In the genomic region with DNA sequence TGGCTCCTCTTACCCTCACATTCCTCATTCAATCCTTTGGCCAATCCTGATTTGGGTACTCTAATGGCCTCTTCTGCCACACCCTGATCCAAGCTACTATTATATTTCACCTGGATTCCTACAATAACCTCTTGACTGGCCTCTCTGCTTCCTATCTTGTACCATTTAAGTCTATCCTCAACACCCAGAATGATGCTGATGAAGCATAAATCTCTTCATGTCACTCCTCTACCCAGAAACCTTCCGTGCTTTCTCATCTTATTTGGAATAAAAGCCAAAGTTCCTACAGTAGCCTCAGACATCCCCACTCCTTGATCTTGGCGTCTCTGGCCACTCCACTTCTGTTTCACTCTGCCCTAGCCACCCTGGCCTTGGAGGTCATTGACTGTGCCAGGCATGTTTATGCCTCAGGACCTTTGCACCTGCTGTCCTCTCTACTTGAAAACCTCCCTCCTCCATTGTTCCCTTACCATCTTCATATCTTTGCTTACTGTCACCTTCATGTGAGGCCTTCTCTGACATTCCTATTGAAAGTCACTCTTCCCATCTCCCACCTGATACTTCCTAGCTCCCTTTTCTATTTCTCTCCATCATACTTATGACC, we compare ENCODE assay signal across 23 cellular contexts. TPM values are rescaled to one million over a fixed set of nuclear protein-coding genes. Genes with fewer than 3 reads are reported as not detected.
DNase-seq lines count a peak whose midpoint lies in the region; ATAC-seq, FAIRE-seq and TF ChIP-seq lines count a peak whose summit lies in the region.
"Had no signal": no experiment of that assay in that cellular context is flagged by ENCODE, and none has a peak within 500 bp of the region (broad histone marks: within the 10 kb centered on the region; RNA-seq: fewer than 3 reads in every experiment).

No MANE protein-coding gene starts in this region.

- H2BK12ac ChIP-seq in H1 (ENCODE audit: low read depth, low read length): no peak overlapping the region

- TF ChIP-seq RAD21 in HepG2 (CRISPR knock-in tag; IDR thresholded peaks at IDR 0.05) (no peak), K562 (CRISPR knock-in tag; conservative IDR thresholded peaks at IDR 0.05 in 1 of 2, IDR thresholded peaks at IDR 0.05 in 1 of 2) (no peak), H1 (IDR thresholded peaks at IDR 0.05 in 1 of 2, conservative IDR thresholded peaks at IDR 0.05 in 1 of 2; ENCODE audit: low read depth in 2 of 2, low read length in 2 of 2) (no peak)

- 3% methylated on average over 2 of the region's 2 CpGs for WGBS in HepG2 (ENCODE audit: low lambda C conversion rate)
- 53% methylated on average over 2 of the region's 2 CpGs for WGBS in right lobe of liver (ENCODE audit: insufficient coverage, low coverage, low lambda C conversion rate, missing lambda C conversion rate)
- 0% methylated on average over 2 of the region's 2 CpGs for WGBS in K562 (ENCODE audit: insufficient coverage, low coverage, missing lambda C conversion rate)
- WGBS in H1 (ENCODE audit: extremely low coverage in 1 of 2, insufficient coverage in 1 of 2, insufficient read length in 1 of 2, insufficient replicate concordance in 2 of 2, low coverage in 1 of 2, low lambda C conversion rate in 2 of 2, missing lambda C conversion rate in 1 of 2), 2 experiments: 94% methylated on average over 2 of the region's 2 CpGs; no CpG with 5 or more reads in 1 of the 2 experiments

- no peak overlapping the region for H2AK5ac ChIP-seq in H1 (ENCODE audit: low read depth, low read length)

- H2AFZ ChIP-seq in HepG2 (ENCODE audit: low read length): no peak overlapping the region
- no peak overlapping the region for H2AFZ ChIP-seq in K562 (ENCODE audit: low read depth, low read length)
- no peak overlapping the region for H2AFZ ChIP-seq in H1 (ENCODE audit: low read length)

- H2BK20ac ChIP-seq in H1 (ENCODE audit: low read length): no peak overlapping the region

- H4K91ac ChIP-seq in H1 (replicated peaks; ENCODE audit: insufficient read length, low read length): no peak overlapping the region

- H3K56ac ChIP-seq in H1 (replicated peaks; ENCODE audit: insufficient read length, low read depth, low read length): no peak overlapping the region

- H3K27ac ChIP-seq in HepG2 (ENCODE audit: extremely low read length, insufficient read depth, low read length) (no peak overlapping the region), right lobe of liver (no peak overlapping the region), K562 (ENCODE audit: extremely low read depth, low read depth, low read length) (no peak overlapping the region), H1 (ENCODE audit: low read depth, low read length) (no peak overlapping the region)
- H3K27ac ChIP-seq in CD4-positive, alpha-beta T cell (ENCODE audit: low read depth, low read length): no peak overlapping the region
- H3K27ac ChIP-seq: 22Rv1, BLaER1 had no signal

- H3K4me3 Mint-ChIP-seq in CD4-positive, alpha-beta T cell: no peak overlapping the region
- H3K4me3 Mint-ChIP-seq: CD14-positive monocyte; CD4-positive, CD25-positive, alpha-beta regulatory T cell; CD8-positive, alpha-beta T cell had no signal

- TF ChIP-seq POLR2A in HepG2 (IDR thresholded peaks at IDR 0.05; ENCODE audit: insufficient read depth in 1 of 2, low read depth in 2 of 2, low read length in 2 of 2) (no peak), right lobe of liver (IDR thresholded peaks at IDR 0.05) (no peak), K562 (conservative IDR thresholded peaks at IDR 0.05) (no peak), H1 (IDR thresholded peaks at IDR 0.05; ENCODE audit: control extremely low read depth in 1 of 2, low read depth in 2 of 2, low read length in 2 of 2) (no peak)

- no peak overlapping the region for H2BK15ac ChIP-seq in H1 (ENCODE audit: low read length)

- H3K27me3 ChIP-seq in HepG2 (ENCODE audit: control insufficient read depth in 1 of 2, insufficient read depth in 2 of 2, low read length in 2 of 2) (peaks cover 0 to 3% of the 10 kb centered on the region in 2 experiments; a peak in 1 of 5 replicates), right lobe of liver (no peaks in the 10 kb centered on the region), K562 (ENCODE audit: control insufficient read depth in 2 of 2, insufficient read depth in 2 of 2, low read length in 2 of 2) (peaks cover 0 to 4% of the 10 kb centered on the region in 2 experiments; a peak in 1 of 5 replicates), H1 (replicated peaks in 1 of 4; ENCODE audit: control insufficient read depth in 3 of 4, extremely low read depth in 1 of 4, insufficient read depth in 3 of 4, low read length in 3 of 4) (no peaks in the 10 kb centered on the region)
- no peaks in the 10 kb centered on the region for H3K27me3 ChIP-seq in CD4-positive, alpha-beta T cell (ENCODE audit: control insufficient read depth, insufficient read depth, low read length)
- H3K27me3 ChIP-seq: BLaER1 had no signal

- FAIRE-seq in HepG2 (lab: Jason Lieb, UNC): no peak
- no peak for FAIRE-seq in K562 (lab: Jason Lieb, UNC)
- FAIRE-seq in H1 (lab: Jason Lieb, UNC): no peak
- FAIRE-seq: D721Med, G401.6, GM12891, GM19239 had no signal

- no peaks in the 10 kb centered on the region; the same call in 1 of the 2 replicates for H3K23me2 ChIP-seq in H1 (ENCODE audit: low read depth, low read length)

- no peak overlapping the region for H3K4me2 ChIP-seq in HepG2 (ENCODE audit: low read depth, low read length)
- no peak overlapping the region for H3K4me2 ChIP-seq in K562 (ENCODE audit: insufficient read depth, low read length)
- H3K4me2 ChIP-seq in H1 (ENCODE audit: insufficient read depth in 1 of 2, low read depth in 2 of 2, low read length in 2 of 2): no peak overlapping the region
- H3K4me2 ChIP-seq: BLaER1 had no signal

- H3K27me3 Mint-ChIP-seq in CD4-positive, alpha-beta T cell: peaks cover 15% of the 10 kb centered on the region
- H3K27me3 Mint-ChIP-seq: CD4-positive, CD25-positive, alpha-beta regulatory T cell had no signal

- H2BK120ac ChIP-seq in H1 (replicated peaks; ENCODE audit: low read depth, low read length): no peak overlapping the region

- no peaks in the 10 kb centered on the region for H3K9me1 ChIP-seq in K562 (ENCODE audit: control insufficient read depth, insufficient read depth, low read length)

- no peak overlapping the region for H3K14ac ChIP-seq in H1 (ENCODE audit: insufficient read length)

- H3K79me1 ChIP-seq in H1 (ENCODE audit: low read depth, low read length): no peaks in the 10 kb centered on the region

- intact Hi-C loops in HepG2 (cut with micrococcal nuclease; ENCODE audit: unreplicated experiment): no loop called here
- intact Hi-C loops in right lobe of liver (cut with DNase I): no loop called here
- intact Hi-C loops in K562 (cut with micrococcal nuclease): no loop called here
- intact Hi-C loops in CD4-positive, alpha-beta T cell (cut with DNase I, micrococcal nuclease): no loop called here

- in situ Hi-C loops in HepG2 (cut with HindIII; ENCODE audit: extremely low pct_ligation_motif_present, low pct_unique_long_range_greater_than_20kb) (no loop called here), K562 (cut with MboI) (no loop called here)

- CTCF ChIA-PET in HepG2 (lab: Yijun Ruan, JAX; ENCODE audit: low intra/inter-chr PET ratio, low total read pairs): no interaction called here
- CTCF ChIA-PET in K562 (lab: Yijun Ruan, JAX; ENCODE audit: low intra/inter-chr PET ratio): no interaction called here
- CTCF ChIA-PET in H1 (lab: Charles Lee; ENCODE audit: partially characterized antibody): interaction anchor here (0.8 to 1.7 kb wide), 5 partner anchors 11 to 101 kb away, joined by 3 to 5 read pairs (median 3); no protein-coding TSS in a partner anchor
- CTCF ChIA-PET in CD4-positive, alpha-beta T cell (lab: Charles Lee): no interaction called here

- no peak overlapping the region for H4K5ac ChIP-seq in H1 (ENCODE audit: insufficient read length, low read depth, low read length)

- BruUV-seq in HepG2 (replicated peaks; lab: Mats Ljungman, UMichigan) (no TSS peak), K562 (replicated peaks; lab: Mats Ljungman, UMichigan) (no TSS peak)

- H3K36me3 ChIP-seq in HepG2 (replicated peaks in 1 of 2; ENCODE audit: control insufficient read depth in 1 of 2, insufficient read depth in 2 of 2, low read length in 2 of 2) (no peaks in the 10 kb centered on the region), right lobe of liver (no peaks in the 10 kb centered on the region), K562 (ENCODE audit: control insufficient read depth, insufficient read depth, low read length) (no peaks in the 10 kb centered on the region), H1 (ENCODE audit: control insufficient read depth in 2 of 4, insufficient read depth in 4 of 4, low read length in 3 of 4) (no peaks in the 10 kb centered on the region)
- H3K36me3 ChIP-seq: BE2C, BLaER1 had no signal

- H3K9me3 ChIP-seq in HepG2 (ENCODE audit: low read length) (no peaks in the 10 kb centered on the region), right lobe of liver (no peaks in the 10 kb centered on the region), K562 (replicated peaks; ENCODE audit: control insufficient read depth, insufficient read depth, low read depth, low read length) (no peaks in the 10 kb centered on the region), H1 (ENCODE audit: insufficient read depth in 2 of 2, low read depth in 1 of 2, low read length in 1 of 2) (no peaks in the 10 kb centered on the region)
- H3K9me3 ChIP-seq in CD4-positive, alpha-beta T cell (ENCODE audit: control insufficient read depth, low read length): no peaks in the 10 kb centered on the region
- H3K9me3 ChIP-seq: BE2C, Caco-2 had no signal

- H3K36me3 Mint-ChIP-seq in CD4-positive, alpha-beta T cell (ENCODE audit: low read depth): no peaks in the 10 kb centered on the region
- H3K36me3 Mint-ChIP-seq: CD14-positive monocyte; CD4-positive, CD25-positive, alpha-beta regulatory T cell; CD8-positive, alpha-beta T cell had no signal

- DNase-seq in HepG2 (ENCODE audit: low spot score) (no peak), right lobe of liver (no peak), K562 (ENCODE audit: extremely low read depth in 1 of 4, low spot score in 3 of 4) (no peak), H1 (ENCODE audit: low read depth in 1 of 2, low spot score in 2 of 2) (no peak), putamen (ENCODE audit: low spot score) (no peak), NCI-H2227 treated with DMSO at 0.1 percent for 48 hours (lab: John Stamatoyannopoulos, UW) (no peak)
- DNase-seq in CD4-positive, alpha-beta T cell: no peak
- DNase-seq: ACHN; BE2C; C1 segment of cervical spinal cord; Caco-2; Calu3; CD4-positive, CD25-positive, alpha-beta regulatory T cell; CD8-positive, alpha-beta T cell; DMS79 treated with DMSO at 0.1 percent for 48 hours; GF-D8 had no signal

- H3K23ac ChIP-seq in H1 (ENCODE audit: insufficient read length): no peak overlapping the region

- H3K18ac ChIP-seq in H1 (ENCODE audit: extremely low read depth, low read length): no peak overlapping the region

- no peak overlapping the region for H2BK5ac ChIP-seq in H1 (ENCODE audit: low read depth, low read length)

- H3K4me3 ChIP-seq in HepG2 (replicated peaks in 1 of 3; ENCODE audit: insufficient read depth in 1 of 3, low read depth in 2 of 3, low read length in 3 of 3) (no peak overlapping the region), right lobe of liver (no peak overlapping the region), K562 (no peak overlapping the region), H1 (ENCODE audit: extremely low read depth in 1 of 4, insufficient read depth in 2 of 4, low read depth in 3 of 4, low read length in 4 of 4) (no peak overlapping the region)
- H3K4me3 ChIP-seq: BLaER1 had no signal

- no peak overlapping the region for H3K4ac ChIP-seq in H1 (replicated peaks; ENCODE audit: insufficient read length, low read depth, low read length)

- no peak overlapping the region for H4K8ac ChIP-seq in H1 (ENCODE audit: extremely low read depth, insufficient read depth, low read length)

- H4K20me1 ChIP-seq in HepG2 (ENCODE audit: insufficient read depth, low read length): no peaks in the 10 kb centered on the region
- no peaks in the 10 kb centered on the region for H4K20me1 ChIP-seq in K562 (replicated peaks; ENCODE audit: control insufficient read depth, insufficient read depth, low read length)
- H4K20me1 ChIP-seq in H1 (replicated peaks in 1 of 2; ENCODE audit: control insufficient read depth in 1 of 2, insufficient read depth in 2 of 2, low read length in 2 of 2): no peaks in the 10 kb centered on the region
- H4K20me1 ChIP-seq: BLaER1 had no signal

- no peaks in the 10 kb centered on the region for H3K4me1 ChIP-seq in HepG2 (ENCODE audit: insufficient read depth, low read length)
- no peaks in the 10 kb centered on the region for H3K4me1 ChIP-seq in right lobe of liver
- H3K4me1 ChIP-seq in K562 (replicated peaks in 1 of 2; ENCODE audit: control insufficient read depth in 2 of 2, insufficient read depth in 2 of 2, low read length in 2 of 2): no peaks in the 10 kb centered on the region
- 0 out of 7 replicates have a peak, but pooled peaks cover 0 to 2% (median 0%) of the 10 kb centered on the region in 4 experiments for H3K4me1 ChIP-seq in H1 (replicated peaks in 1 of 4; ENCODE audit: control insufficient read depth in 3 of 4, insufficient read depth in 4 of 4, low read length in 3 of 4)
- H3K4me1 ChIP-seq: BE2C, BLaER1, Caco-2 had no signal

- no peaks in the 10 kb centered on the region for H3K4me1 Mint-ChIP-seq in CD4-positive, alpha-beta T cell (ENCODE audit: low read depth)
- H3K4me1 Mint-ChIP-seq: CD14-positive monocyte; CD4-positive, CD25-positive, alpha-beta regulatory T cell had no signal

- H3K79me2 ChIP-seq in HepG2 (ENCODE audit: insufficient read depth, low read length) (no peaks in the 10 kb centered on the region), K562 (ENCODE audit: control insufficient read depth, insufficient read depth, low read length) (no peaks in the 10 kb centered on the region), H1 (ENCODE audit: control insufficient read depth in 1 of 2, insufficient read depth in 2 of 2, low read length in 2 of 2) (no peaks in the 10 kb centered on the region)

- H3K27ac Mint-ChIP-seq in CD4-positive, alpha-beta T cell: no peak overlapping the region
- H3K27ac Mint-ChIP-seq: CD14-positive monocyte; CD4-positive, CD25-positive, alpha-beta regulatory T cell; CD8-positive, alpha-beta T cell had no signal

- H3K9me3 Mint-ChIP-seq in CD4-positive, alpha-beta T cell: no peaks in the 10 kb centered on the region

- no peak for TF ChIP-seq CTCF in HepG2 (CRISPR knock-in tag; IDR thresholded peaks at IDR 0.05)
- no peak for TF ChIP-seq CTCF in right lobe of liver (IDR thresholded peaks at IDR 0.05)
- TF ChIP-seq CTCF in K562 (IDR thresholded peaks at IDR 0.05 in 2 of 3, conservative IDR thresholded peaks at IDR 0.05 in 1 of 3; ENCODE audit: insufficient read depth in 2 of 3, low read depth in 1 of 3, low read length in 3 of 3): no peak
- no peak for TF ChIP-seq CTCF in H1 (IDR thresholded peaks at IDR 0.05; ENCODE audit: control extremely low read depth in 1 of 3, insufficient read depth in 1 of 3, low read depth in 1 of 3, low read length in 3 of 3)
- no peak for TF ChIP-seq CTCF in CD4-positive, alpha-beta T cell (IDR thresholded peaks at IDR 0.05)

- H3K9ac ChIP-seq in HepG2 (ENCODE audit: insufficient read depth, low read depth, low read length) (no peak overlapping the region), K562 (ENCODE audit: insufficient read depth in 1 of 2, low read depth in 2 of 2, low read length in 2 of 2) (no peak overlapping the region), H1 (replicated peaks in 1 of 4; ENCODE audit: extremely low read depth in 1 of 4, low read depth in 3 of 4, low read length in 3 of 4) (no peak overlapping the region)
- H3K9ac ChIP-seq: BLaER1 had no signal

- no peak for ATAC-seq in HepG2
- ATAC-seq in right lobe of liver: no peak
- no peak for ATAC-seq in K562
- ATAC-seq in CD4-positive, alpha-beta T cell (ENCODE audit: poor library complexity): no peak
- ATAC-seq: CD8-positive, alpha-beta T cell had no signal

- TF ChIP-seq EP300 in HepG2 (IDR thresholded peaks at IDR 0.05; ENCODE audit: low read depth in 2 of 2, low read length in 2 of 2) (no peak), HepG2 (CRISPR knock-in tag; IDR thresholded peaks at IDR 0.05; ENCODE audit: borderline replicate concordance) (no peak), K562 (IDR thresholded peaks at IDR 0.05; ENCODE audit: low read length) (no peak), H1 (IDR thresholded peaks at IDR 0.05; ENCODE audit: borderline replicate concordance in 1 of 2, low read depth in 2 of 2, low read length in 2 of 2) (no peak)

- POLR2A ChIA-PET in HepG2 (lab: Yijun Ruan, JAX): no interaction called here
- POLR2A ChIA-PET in K562 (lab: Yijun Ruan, JAX): interaction anchor here (0.6 kb wide), 1 partner anchor 50 kb away, joined by 3 read pairs; no protein-coding TSS in a partner anchor
- POLR2A ChIA-PET in H1 (lab: Charles Lee; ENCODE audit: partially characterized antibody): no interaction called here
- POLR2A ChIA-PET in CD4-positive, alpha-beta T cell (lab: Charles Lee): no interaction called here

RNA-seq across cellular contexts. Expression of gene NRXN3, which starts 46.4 kb away (rescaled TPM):
- not detected in 2 replicates for total RNA-seq in HepG2 (2016; rRNA removed; fragmentation: Illumina TruSeq; extraction: Trizol)
- not detected in 2 replicates for total RNA-seq in HepG2 (2016; cell fraction: cytosol; rRNA removed; fragmentation: Illumina TruSeq; extraction: Trizol; ENCODE audit: low read depth)
- total RNA-seq in HepG2 (2016; cell fraction: insoluble cytoplasmic fraction; rRNA removed; fragmentation: Illumina TruSeq; extraction: Trizol): not detected in 2 replicates
- not detected in 2 replicates for total RNA-seq in HepG2 (2016; cell fraction: membrane; rRNA removed; fragmentation: Illumina TruSeq; extraction: Trizol)
- 0.09 TPM in 1 of 2 replicates, not detected in the other for total RNA-seq in HepG2 (2016; cell fraction: nucleus; rRNA removed; fragmentation: Illumina TruSeq; extraction: Trizol)
- 0.03 TPM in 1 of 2 replicates, not detected in the other for polyA plus RNA-seq in HepG2 (2011; rRNA removed)
- polyA plus RNA-seq in HepG2 (2011; cell fraction: cytosol; rRNA removed): 0.01 TPM in 1 of 2 replicates, not detected in the other
- polyA plus RNA-seq in HepG2 (2011; cell fraction: nucleus; rRNA removed): 0.02 TPM in 1 of 2 replicates, not detected in the other
- polyA plus RNA-seq in HepG2 (2012): not detected in 2 replicates
- not detected in 2 replicates for polyA plus RNA-seq in HepG2 (2016; cell fraction: cytosol; fragmentation: Illumina TruSeq; extraction: Trizol; ENCODE audit: low read depth)
- not detected in 2 replicates for polyA plus RNA-seq in HepG2 (2016; cell fraction: insoluble cytoplasmic fraction; fragmentation: Illumina TruSeq; extraction: Trizol; ENCODE audit: low read depth)
- not detected in 2 replicates for polyA plus RNA-seq in HepG2 (2016; cell fraction: membrane; fragmentation: Illumina TruSeq; extraction: Trizol; ENCODE audit: low read depth)
- polyA plus RNA-seq in HepG2 (2016; cell fraction: nucleus; fragmentation: Illumina TruSeq; extraction: Trizol; ENCODE audit: insufficient read depth, low read depth): not detected in 2 replicates
- polyA minus RNA-seq in HepG2 (2011; rRNA and poly(A)+ RNA removed; ENCODE audit: low replicate concordance): 0.10 TPM in 1 of 2 replicates, not detected in the other
- not detected in 2 replicates for polyA minus RNA-seq in HepG2 (2011; cell fraction: cytosol; rRNA and poly(A)+ RNA removed)
- polyA minus RNA-seq in HepG2 (2011; cell fraction: nucleus; rRNA and poly(A)+ RNA removed): not detected in 2 replicates
- under 1 TPM in 5 of 6 experiments, not detected in 1; 0.06 to 0.51 (median 0.23) TPM for total RNA-seq in right lobe of liver
- total RNA-seq in K562 (2011; cell fraction: chromatin; rRNA removed; ENCODE audit: low replicate concordance): 0.51 TPM in 1 of 2 replicates, not detected in the other
- total RNA-seq in K562 (2011; cell fraction: nucleolus; rRNA removed): 0.17 TPM in 1 of 2 replicates, not detected in the other
- total RNA-seq in K562 (2011; cell fraction: nucleoplasm; rRNA removed): not detected in 2 replicates
- not detected in 2 replicates for total RNA-seq in K562 (2014; rRNA removed)
- total RNA-seq in K562 (2014; rRNA removed; fragmentation: Illumina TruSeq; extraction: Trizol): not detected in 2 replicates
- total RNA-seq in K562 (2015; rRNA removed; fragmentation: Illumina TruSeq; extraction: Trizol): not detected in 2 replicates
- total RNA-seq in K562 (2021): 0.09 TPM in 1 of 2 replicates, not detected in the other
- not detected in 2 replicates for polyA plus RNA-seq in K562 (2011; rRNA removed)
- polyA plus RNA-seq in K562 (2011; cell fraction: cytosol; rRNA removed): not detected in 2 replicates
- polyA plus RNA-seq in K562 (2011; cell fraction: nucleus; rRNA removed): not detected in 2 replicates
- 0.04 and 0.64 TPM in 2 replicates for polyA plus RNA-seq in K562 (2012)
- polyA plus RNA-seq in K562 (2014; fragmentation: Illumina TruSeq; extraction: Trizol): not detected in 2 replicates
- polyA plus RNA-seq in K562 (2014; fragmentation: Nextera tagmentation; extraction: Ambion mirVana): not detected
- polyA plus RNA-seq in K562 (2014; rRNA removed): not detected in 2 replicates
- polyA minus RNA-seq in K562 (2011; rRNA and poly(A)+ RNA removed): not detected in 2 replicates
- not detected in 2 replicates for polyA minus RNA-seq in K562 (2011; cell fraction: cytosol; rRNA and poly(A)+ RNA removed)
- not detected in 2 replicates for polyA minus RNA-seq in K562 (2011; cell fraction: nucleus; rRNA and poly(A)+ RNA removed)
- 3.0 and 4.1 TPM in 2 replicates for total RNA-seq in H1 (2021; fragmentation: NEBNext Ultra II Directional; extraction: Animal tissue kit (Norgen Biotek cat#: 25700))
- 2.6 and 3.1 TPM in 2 replicates for polyA plus RNA-seq in H1 (2011; rRNA removed)
- polyA plus RNA-seq in H1 (2011; cell fraction: cytosol; rRNA removed): 2.3 TPM
- polyA plus RNA-seq in H1 (2011; cell fraction: nucleus; rRNA removed): 11.2 TPM
- polyA plus RNA-seq in H1 (2012, experiment 1 of 2): 1.9 to 2.7 TPM (median 2.2 TPM) in 4 replicates
- polyA plus RNA-seq in H1 (2012, experiment 2 of 2): 0.35 TPM
- polyA plus RNA-seq in H1 (2013, experiment 1 of 2): 3.1 TPM
- polyA plus RNA-seq in H1 (2013, experiment 2 of 2): 3.0 TPM
- polyA minus RNA-seq in H1 (2011; rRNA and poly(A)+ RNA removed): 9.8 and 14.1 TPM in 2 replicates
- polyA minus RNA-seq in H1 (2011; cell fraction: cytosol; rRNA and poly(A)+ RNA removed): 3.4 TPM
- polyA minus RNA-seq in H1 (2011; cell fraction: nucleus; rRNA and poly(A)+ RNA removed): 41.5 TPM
- total RNA-seq in CD4-positive, alpha-beta T cell: not detected
- total RNA-seq: Calu3; CD4-positive, CD25-positive, alpha-beta regulatory T cell; CD8-positive, alpha-beta T cell had no signal
- polyA plus RNA-seq: CD14-positive monocyte; CD4-positive, CD25-positive, alpha-beta regulatory T cell had no signal

Comparison
In these comparisons a context has a peak if more than half of its experiments do, and no peak if none do; other contexts are left out.
1. Of the 241 proteins assayed by ChIP-seq in both HepG2 and K562: peak only in HepG2: MAFF and MAFK; only in K562: MAFG; in both: none; in neither: 238.